ENCODE assay signal across 11 cellular contexts in the genomic region with DNA sequence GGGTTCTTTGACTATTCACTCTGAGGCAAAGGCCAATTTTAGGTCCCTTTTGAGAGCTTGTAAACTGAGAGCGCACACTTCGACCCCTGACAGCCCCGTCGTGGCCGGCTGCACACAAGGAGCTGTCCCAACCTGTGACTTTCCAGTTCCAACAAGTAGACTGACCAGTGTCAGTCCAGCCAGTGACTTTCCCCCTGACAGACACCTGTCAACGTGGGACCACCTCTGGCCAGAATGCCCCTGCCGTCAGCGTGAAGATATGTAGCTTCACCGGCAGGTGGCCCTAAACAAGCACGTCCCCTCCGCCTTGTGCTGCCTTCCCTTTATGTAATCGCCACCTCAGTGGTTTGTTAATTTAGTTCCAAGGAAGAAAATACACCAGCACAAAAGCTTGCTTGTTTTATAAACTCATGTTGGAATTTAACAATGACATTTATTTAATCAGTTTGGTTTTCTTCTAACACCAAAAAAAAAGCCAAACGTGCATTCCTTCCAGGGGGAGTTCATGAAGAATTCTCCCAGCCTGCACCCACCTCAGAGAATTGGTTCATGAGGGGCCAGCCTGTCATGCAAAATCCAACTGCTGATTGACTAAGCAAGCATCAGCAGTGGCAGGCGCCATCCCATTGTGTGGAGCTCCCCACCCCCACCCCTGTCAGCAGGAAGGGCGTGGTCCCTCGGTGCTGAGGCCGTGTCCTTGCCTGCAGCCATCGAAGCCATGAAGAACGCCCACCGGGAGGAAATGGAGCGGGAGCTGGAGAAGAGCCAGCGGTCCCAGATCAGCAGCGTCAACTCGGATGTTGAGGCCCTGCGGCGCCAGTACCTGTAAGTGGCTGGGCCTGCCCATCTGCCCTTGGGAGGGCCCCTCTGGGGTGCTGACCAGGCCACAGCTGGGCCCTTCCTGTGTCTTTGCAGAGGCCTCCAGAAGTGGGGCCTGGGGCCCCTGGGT. TPM values are rescaled to one million over a fixed set of nuclear protein-coding genes. Genes with fewer than 3 reads are reported as not detected.
DNase-seq lines count a peak whose midpoint lies in the region; ATAC-seq, FAIRE-seq and TF ChIP-seq lines count a peak whose summit lies in the region.
"Had no signal": no experiment of that assay in that cellular context is flagged by ENCODE, and none has a peak within 500 bp of the region (broad histone marks: within the 10 kb centered on the region; RNA-seq: fewer than 3 reads in every experiment).

No MANE protein-coding gene starts in this region.

- H3K27ac Mint-ChIP-seq in CD14-positive monocyte, result peak overlapping the region in 1 of 7 donors; percentile 73

- peaks cover 59 to 88% of the 10 kb centered on the region in 2 donors for H3K36me3 Mint-ChIP-seq in CD14-positive monocyte

- ATAC-seq in left lung (peak; percentile 9), HG02852 (IDR thresholded peaks at IDR 0.05; ENCODE audit: unreplicated experiment) (no peak)

- no peaks in the 10 kb centered on the region for H3K27me3 ChIP-seq in left lung

- FAIRE-seq in HTR-8/SVneo (lab: Jason Lieb, UNC), result peak; percentile 54

- peaks cover 0 to 4% (median 0%) of the 10 kb centered on the region in 3 donors for H3K27me3 Mint-ChIP-seq in CD14-positive monocyte (ENCODE audit: low read depth in 3 of 3)

- peaks cover 0 to 89% of the 10 kb centered on the region in 2 donors for H3K36me3 ChIP-seq in left lung

- no peak overlapping the region for H3K4me3 ChIP-seq in left lung

- peaks cover 26% of the 10 kb centered on the region for H3K4me1 Mint-ChIP-seq in CD14-positive monocyte

- no peak overlapping the region for H3K4me3 Mint-ChIP-seq in CD14-positive monocyte

- no peak for TF ChIP-seq CTCF in CD14-positive monocyte (IDR thresholded peaks at IDR 0.05)
- TF ChIP-seq CTCF in left lung (IDR thresholded peaks at IDR 0.05), result no peak

- H3K4me1 ChIP-seq in left lung, result peaks cover 7 to 37% of the 10 kb centered on the region in 2 donors
- H3K4me1 ChIP-seq: parathyroid adenoma had no signal

- H3K9me3 ChIP-seq in left lung, result no peaks in the 10 kb centered on the region

- no peaks in the 10 kb centered on the region for H3K9me3 Mint-ChIP-seq in CD14-positive monocyte

- peak overlapping the region in 1 of 2 donors; percentile 48 for H3K27ac ChIP-seq in left lung
- H3K27ac ChIP-seq: HL-60, parathyroid adenoma had no signal

- intact Hi-C loops in CD14-positive monocyte (cut with micrococcal nuclease) (no loop called here), left lung (cut with DNase I) (no loop called here)

- DNase-seq in CD14-positive monocyte (ENCODE audit: low spot score) (peak; percentile 22), HTR-8/SVneo (ENCODE audit: insufficient read length, low spot score) (no peak), dermis blood vessel endothelial cell (peak; percentile 56), left lung (peak in 1 of 2 donors; percentile 62), middle frontal gyrus (ENCODE audit: extremely low spot score, low spot score) (no peak), cerebellum (ENCODE audit: low spot score) (no peak), KG1 (lab: John Stamatoyannopoulos, UW) (no peak)
- DNase-seq: islet precursor cell had no signal

RNA-seq across cellular contexts. Expression of a gene that starts 33.9 kb away (rescaled TPM):
- under 1 TPM; 0.16 to 0.50 TPM for polyA plus RNA-seq in CD14-positive monocyte
- 1.4 and 2.0 TPM in 2 replicates for total RNA-seq in dermis blood vessel endothelial cell
- 1 to 10 TPM; 3.4 to 5.6 TPM for total RNA-seq in left lung
- total RNA-seq in cerebellum, result 6.8 TPM

Comparison
In these comparisons a context has a peak if more than half of its experiments do, and no peak if none do; other contexts are left out.
1. DNase-seq: peak in CD14-positive monocyte (single experiment) and dermis blood vessel endothelial cell (single experiment); none in HTR-8/SVneo (single experiment), middle frontal gyrus (single experiment), cerebellum (single experiment) and KG1 (single experiment).